11 cellular contexts compared by ENCODE assay signal in genomic region chr5:76690704-76691469, GRCh38. TPM values are rescaled to one million over a fixed set of nuclear protein-coding genes. Genes with fewer than 3 reads are reported as not detected.
DNase-seq lines count a peak whose midpoint lies in the region; ATAC-seq and TF ChIP-seq lines count a peak whose summit lies in the region.
"Had no signal": no experiment of that assay in that cellular context is flagged by ENCODE, and none has a peak within 500 bp of the region (broad histone marks: within the 10 kb centered on the region; RNA-seq: fewer than 3 reads in every experiment).

No MANE protein-coding gene starts in this region.

- H3K27ac ChIP-seq in breast epithelium (peak overlapping the region; percentile 51 to 83), tibial artery (peak overlapping the region; percentile 38 to 66)

- TF ChIP-seq CTCF in breast epithelium (IDR thresholded peaks at IDR 0.05) = no peak
- no peak for TF ChIP-seq CTCF in tibial artery (IDR thresholded peaks at IDR 0.05)
- no peak for TF ChIP-seq CTCF in Caco-2 (IDR thresholded peaks at IDR 0.05; ENCODE audit: insufficient read depth in 1 of 2, low read depth in 1 of 2, low read length in 1 of 2, severe bottlenecking in 1 of 2, unreplicated experiment in 1 of 2)

- H3K4me1 ChIP-seq in breast epithelium (peaks cover 0 to 4% of the 10 kb centered on the region in 2 donors), tibial artery (peaks cover 0 to 33% (median 8%) of the 10 kb centered on the region in 4 donors), Caco-2 (peaks cover 20% of the 10 kb centered on the region)

- intact Hi-C loops in breast epithelium (cut with DNase I; ENCODE audit: low total_unique reads) = no loop called here
- intact Hi-C loops in tibial artery (cut with DNase I; ENCODE audit: low total_unique reads) = no loop called here
- intact Hi-C loops in Caco-2 (cut with micrococcal nuclease; ENCODE audit: unreplicated experiment) = no loop called here

- CTCF ChIA-PET in activated CD8-positive, alpha-beta memory T cell treated with anti-CD3 and anti-CD28 coated beads, Interleukin-2, amount 10 ng/mL, durations not matched to agents 7 days and 5 days (lab: Charles Lee) = interaction anchor here (3.7 kb wide), 1 partner anchor 84 kb away, joined by 18 read pairs; no protein-coding TSS in a partner anchor
- CTCF ChIA-PET in Caco-2 (lab: Charles Lee) = interaction anchor here (1.1 kb wide), 1 partner anchor 84 kb away, joined by 3 read pairs; no protein-coding TSS in a partner anchor

- H3K36me3 Mint-ChIP-seq in activated CD8-positive, alpha-beta memory T cell treated with anti-CD3 and anti-CD28 coated beads, Interleukin-2, amount 10 ng/mL, durations not matched to agents 7 days and 5 days = peaks cover 66% of the 10 kb centered on the region
- H3K36me3 Mint-ChIP-seq in Caco-2 (ENCODE audit: insufficient read depth, unreplicated experiment) = peaks cover 42% of the 10 kb centered on the region

- no peaks in the 10 kb centered on the region for H3K27me3 Mint-ChIP-seq in activated CD8-positive, alpha-beta memory T cell treated with anti-CD3 and anti-CD28 coated beads, Interleukin-2, amount 10 ng/mL, durations not matched to agents 7 days and 5 days
- no peaks in the 10 kb centered on the region for H3K27me3 Mint-ChIP-seq in Caco-2 (ENCODE audit: insufficient read depth, unreplicated experiment)
- H3K27me3 Mint-ChIP-seq: activated B cell treated with CpG ODN at 0.5 μM for 24 hours had no signal

- no peaks in the 10 kb centered on the region for H3K27me3 ChIP-seq in breast epithelium
- H3K27me3 ChIP-seq in tibial artery = no peaks in the 10 kb centered on the region
- no peaks in the 10 kb centered on the region for H3K27me3 ChIP-seq in Caco-2 (replicated peaks; ENCODE audit: control insufficient read depth, insufficient read depth, low read length)

- H3K36me3 ChIP-seq in breast epithelium (no peaks in the 10 kb centered on the region), tibial artery (no peaks in the 10 kb centered on the region), Caco-2 (ENCODE audit: control insufficient read depth, insufficient read depth, low read length) (peaks cover 1% of the 10 kb centered on the region; the same call in 1 of the 2 replicates)

- H3K27ac Mint-ChIP-seq in activated CD8-positive, alpha-beta memory T cell treated with anti-CD3 and anti-CD28 coated beads, Interleukin-2, amount 10 ng/mL, durations not matched to agents 7 days and 5 days = peak overlapping the region; percentile 79
- no peak overlapping the region for H3K27ac Mint-ChIP-seq in Caco-2 (ENCODE audit: unreplicated experiment)
- H3K27ac Mint-ChIP-seq: activated B cell treated with CpG ODN at 0.5 μM for 24 hours had no signal

- no peak overlapping the region for H3K4me3 Mint-ChIP-seq in activated CD8-positive, alpha-beta memory T cell treated with anti-CD3 and anti-CD28 coated beads, Interleukin-2, amount 10 ng/mL, durations not matched to agents 7 days and 5 days
- no peak overlapping the region for H3K4me3 Mint-ChIP-seq in Caco-2 (ENCODE audit: unreplicated experiment)
- H3K4me3 Mint-ChIP-seq: activated B cell treated with CpG ODN at 0.5 μM for 24 hours had no signal

- no peak for TF ChIP-seq POLR2A in breast epithelium (IDR thresholded peaks at IDR 0.05)

- H3K9me3 Mint-ChIP-seq in activated CD8-positive, alpha-beta memory T cell treated with anti-CD3 and anti-CD28 coated beads, Interleukin-2, amount 10 ng/mL, durations not matched to agents 7 days and 5 days (ENCODE audit: low read depth) = no peaks in the 10 kb centered on the region
- H3K9me3 Mint-ChIP-seq in Caco-2 (ENCODE audit: unreplicated experiment) = no peaks in the 10 kb centered on the region
- H3K9me3 Mint-ChIP-seq: activated B cell treated with CpG ODN at 0.5 μM for 24 hours had no signal

- DNase-seq in activated CD8-positive, alpha-beta memory T cell treated with anti-CD3 and anti-CD28 coated beads, Interleukin-2, amount 10 ng/mL, durations not matched to agents 7 days and 5 days = no peak
- DNase-seq in activated CD8-positive, alpha-beta memory T cell treated with anti-CD3 and anti-CD28 coated beads for 24 hours = no peak
- no peak for DNase-seq in breast epithelium (ENCODE audit: low spot score in 2 of 2)
- peak; percentile 31 for DNase-seq in left kidney (ENCODE audit: low read depth, low spot score)
- no peak for DNase-seq in tibial artery
- no peak for DNase-seq in Caco-2
- no peak for DNase-seq in germinal center (ENCODE audit: low spot score)
- DNase-seq: activated B cell treated with CpG ODN at 0.5 μM for 24 hours, hypothalamus, occipital lobe had no signal

- no TSS peak for BruUV-seq in Caco-2 (replicated peaks; lab: Mats Ljungman, UMichigan)

- POLR2A ChIA-PET in Caco-2 (lab: Charles Lee) = no interaction called here

- H3K4me3 ChIP-seq in breast epithelium = no peak overlapping the region
- H3K4me3 ChIP-seq in tibial artery = no peak overlapping the region
- H3K4me3 ChIP-seq in Caco-2 (ENCODE audit: low read depth, low read length) = no peak overlapping the region

- no peaks in the 10 kb centered on the region for H3K9me3 ChIP-seq in breast epithelium
- no peaks in the 10 kb centered on the region for H3K9me3 ChIP-seq in tibial artery
- no peaks in the 10 kb centered on the region for H3K9me3 ChIP-seq in Caco-2

- H3K4me1 Mint-ChIP-seq in activated CD8-positive, alpha-beta memory T cell treated with anti-CD3 and anti-CD28 coated beads, Interleukin-2, amount 10 ng/mL, durations not matched to agents 7 days and 5 days = peaks cover 29% of the 10 kb centered on the region
- H3K4me1 Mint-ChIP-seq in Caco-2 (ENCODE audit: low read depth, unreplicated experiment) = peaks cover 9% of the 10 kb centered on the region
- H3K4me1 Mint-ChIP-seq: activated B cell treated with CpG ODN at 0.5 μM for 24 hours had no signal

- no peak for ATAC-seq in activated CD8-positive, alpha-beta memory T cell treated with anti-CD3 and anti-CD28 coated beads, Interleukin-2, amount 10 ng/mL, durations not matched to agents 7 days and 5 days
- ATAC-seq in HG02678 (IDR thresholded peaks at IDR 0.05; ENCODE audit: unreplicated experiment) = no peak

RNA-seq across cellular contexts. Expression of gene F2R, which starts 25.0 kb away (rescaled TPM):
- total RNA-seq in activated CD8-positive, alpha-beta memory T cell treated with anti-CD3 and anti-CD28 coated beads, Interleukin-2, amount 10 ng/mL, durations not matched to agents 7 days and 5 days = 10 to 100 TPM; 39.7 to 44.7 TPM
- total RNA-seq in breast epithelium (10 to 100 TPM; 15.1 to 39.4 (median 27.2) TPM), Caco-2 (2022) (6.3 and 7.8 TPM in 2 replicates)
